20 cellular contexts compared by ENCODE assay signal in the genomic region with DNA sequence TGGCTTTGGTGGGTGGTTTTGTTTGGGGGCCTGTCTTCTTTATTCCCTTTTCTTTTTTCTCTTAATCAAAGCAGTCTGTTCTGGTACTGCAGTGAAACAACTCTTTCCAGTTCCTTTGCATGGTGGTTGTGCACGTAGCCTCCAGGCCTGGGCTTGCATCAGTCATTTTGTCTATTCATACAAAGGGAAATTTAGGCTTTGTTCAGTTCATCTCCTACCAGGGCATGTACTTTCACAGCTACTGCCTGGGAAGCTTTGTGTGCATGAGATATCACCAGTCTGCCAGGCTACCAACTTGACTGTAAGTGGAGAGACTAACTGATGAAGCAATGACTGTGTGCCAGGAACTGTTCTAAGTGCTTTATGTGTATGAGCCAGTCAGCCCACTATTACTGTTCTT. TPM values are rescaled to one million over a fixed set of nuclear protein-coding genes. Genes with fewer than 3 reads are reported as not detected.
A peak's percentile ranks its signal among the peaks of the same experiment; 100 is the strongest.
DNase-seq lines count a peak whose midpoint lies in the region; ATAC-seq and TF ChIP-seq lines count a peak whose summit lies in the region.
"Had no signal": no experiment of that assay in that cellular context is flagged by ENCODE, and none has a peak within 500 bp of the region (broad histone marks: within the 10 kb centered on the region; RNA-seq: fewer than 3 reads in every experiment).

No MANE protein-coding gene starts in this region.

- H3K4me3 Mint-ChIP-seq in activated naive CD8-positive, alpha-beta T cell treated with anti-CD3 and anti-CD28 coated beads for 36 hours = peak overlapping the region; percentile 44
- H3K4me3 Mint-ChIP-seq: CD4-positive, alpha-beta T cell; naive B cell; T-helper 1 cell treated with Interleukin-12 subunit alpha and Interleukin-12 subunit beta and Interleukin-4 antibody, amounts not matched to agents 30 μg/mL and 1 μg/mL, for 36 hours had no signal

- H3K4me2 ChIP-seq in SK-N-SH = no peak overlapping the region
- H3K4me2 ChIP-seq: A549 had no signal

- TF ChIP-seq EP300 in SK-N-SH (IDR thresholded peaks at IDR 0.05; ENCODE audit: borderline replicate concordance in 1 of 2, low read depth in 1 of 2, low read length in 1 of 2) = no peak

- POLR2A ChIA-PET in SK-N-SH (lab: Yijun Ruan, JAX) = interaction anchor here (0.6 to 1.2 kb wide), 2 partner anchors 11 to 66 kb away, joined by 4 to 6 read pairs; no protein-coding TSS in a partner anchor

- TF ChIP-seq CTCF in SK-N-SH (IDR thresholded peaks at IDR 0.05) = no peak

- no peaks in the 10 kb centered on the region for H3K9me2 ChIP-seq in SK-N-SH

- H3K4me3 ChIP-seq in SK-N-SH (ENCODE audit: low read depth in 2 of 2, low read length in 1 of 2) = no peak overlapping the region
- H3K4me3 ChIP-seq: A549, GM12878, Peyer's patch, psoas muscle, testis had no signal

- CTCF ChIA-PET in SK-N-SH (lab: Yijun Ruan, JAX) = interaction anchor here (1.1 to 2.9 kb wide), 3 partner anchors 11 to 70 kb away, joined by 3 to 15 read pairs (median 7); no protein-coding TSS in a partner anchor

- no peaks in the 10 kb centered on the region for H4K20me1 ChIP-seq in SK-N-SH (ENCODE audit: insufficient read depth)

- peaks cover 11% of the 10 kb centered on the region for H3K4me1 Mint-ChIP-seq in activated naive CD8-positive, alpha-beta T cell treated with anti-CD3 and anti-CD28 coated beads for 36 hours

- H3K27me3 Mint-ChIP-seq in activated naive CD8-positive, alpha-beta T cell treated with anti-CD3 and anti-CD28 coated beads for 36 hours = no peaks in the 10 kb centered on the region
- H3K27me3 Mint-ChIP-seq: CD4-positive, alpha-beta T cell had no signal

- H3K9ac ChIP-seq in SK-N-SH = no peak overlapping the region

- no peaks in the 10 kb centered on the region for H3K27me3 ChIP-seq in SK-N-SH (ENCODE audit: insufficient read depth)
- H3K27me3 ChIP-seq: Peyer's patch, testis had no signal

- peak overlapping the region in 1 of 2 experiments; percentile 58; a peak in 2 of 4 replicates for H3K27ac ChIP-seq in SK-N-SH (ENCODE audit: low read depth in 2 of 2, low read length in 1 of 2)
- H3K27ac ChIP-seq: A549, Peyer's patch, psoas muscle, testis had no signal

- no peak for DNase-seq in SK-N-SH
- DNase-seq in activated naive CD8-positive, alpha-beta T cell treated with anti-CD3 and anti-CD28 coated beads for 36 hours = no peak
- DNase-seq in foreskin melanocyte = peak; percentile 88
- peak; percentile 60 for DNase-seq in superior temporal gyrus (ENCODE audit: extremely low spot score)
- DNase-seq in stimulated activated CD4-positive, alpha-beta T cell treated with anti-CD3 and anti-CD28 coated beads, Interleukin-4, amount 100 ng/mL, for 24 hours = no peak
- DNase-seq: activated CD8-positive, alpha-beta memory T cell treated with anti-CD3 and anti-CD28 coated beads, Interleukin-2, amount 50 U/mL, for 48 hours; CD4-positive, alpha-beta T cell; naive B cell; NCI-H1092; NCI-H510A; Peyer's patch; psoas muscle; testis had no signal

- ATAC-seq in SK-N-SH treated with all-trans-retinoic acid at 6 μM for 48 hours = peak; percentile 47; the same call in 2 of the 3 replicates
- no peak for ATAC-seq in HG03159 (IDR thresholded peaks at IDR 0.05; ENCODE audit: unreplicated experiment)
- ATAC-seq in GM18498 (IDR thresholded peaks at IDR 0.05; ENCODE audit: unreplicated experiment) = no peak
- ATAC-seq: A549, GM12878, psoas muscle had no signal

- no peaks in the 10 kb centered on the region for H3K9me3 ChIP-seq in SK-N-SH
- H3K9me3 ChIP-seq: A549, Peyer's patch, psoas muscle, testis had no signal

- H3K9me3 Mint-ChIP-seq in activated naive CD8-positive, alpha-beta T cell treated with anti-CD3 and anti-CD28 coated beads for 36 hours = peaks cover 3% of the 10 kb centered on the region
- H3K9me3 Mint-ChIP-seq: CD4-positive, alpha-beta T cell; T-helper 1 cell treated with Interleukin-12 subunit alpha and Interleukin-12 subunit beta and Interleukin-4 antibody, amounts not matched to agents 30 μg/mL and 1 μg/mL, for 36 hours had no signal

- no peaks in the 10 kb centered on the region for H3F3A ChIP-seq in SK-N-SH (replicated peaks; ENCODE audit: insufficient read depth)

- no peaks in the 10 kb centered on the region for H3K36me3 ChIP-seq in SK-N-SH (replicated peaks in 1 of 2; ENCODE audit: control insufficient read depth in 1 of 2, insufficient read depth in 2 of 2, low read length in 1 of 2)
- H3K36me3 ChIP-seq: Peyer's patch had no signal

- H3K27ac Mint-ChIP-seq in activated naive CD8-positive, alpha-beta T cell treated with anti-CD3 and anti-CD28 coated beads for 36 hours = no peak overlapping the region
- H3K27ac Mint-ChIP-seq: activated naive CD4-positive, alpha-beta T cell treated with anti-CD3 and anti-CD28 coated beads, Interleukin-2, amount 50 U/mL, for 72 hours; CD4-positive, alpha-beta T cell; naive B cell; T-helper 1 cell treated with Interleukin-12 subunit alpha and Interleukin-12 subunit beta and Interleukin-4 antibody, amounts not matched to agents 30 μg/mL and 1 μg/mL, for 36 hours had no signal

- no peaks in the 10 kb centered on the region for H3K79me2 ChIP-seq in SK-N-SH (ENCODE audit: insufficient read depth)

- 73% methylated on average over 1 of the region's 1 CpG for WGBS in SK-N-SH (ENCODE audit: low lambda C conversion rate)

- no peak for TF ChIP-seq RAD21 in SK-N-SH (IDR thresholded peaks at IDR 0.05; ENCODE audit: low read length)

- H2AFZ ChIP-seq in SK-N-SH (ENCODE audit: low read depth) = no peak overlapping the region

- peaks cover 0 to 11% of the 10 kb centered on the region in 2 experiments; a peak in 2 of 4 replicates for H3K4me1 ChIP-seq in SK-N-SH (ENCODE audit: control insufficient read depth in 1 of 2, insufficient read depth in 2 of 2, low read depth in 1 of 2, low read length in 1 of 2)
- H3K4me1 ChIP-seq: A549, Peyer's patch, psoas muscle, testis had no signal

- H3K36me3 Mint-ChIP-seq in activated naive CD8-positive, alpha-beta T cell treated with anti-CD3 and anti-CD28 coated beads for 36 hours = no peaks in the 10 kb centered on the region
- H3K36me3 Mint-ChIP-seq: activated naive CD4-positive, alpha-beta T cell treated with anti-CD3 and anti-CD28 coated beads, Interleukin-2, amount 50 U/mL, for 72 hours had no signal

TF ChIP-seq in SK-N-SH treated with all-trans-retinoic acid at 6 μM for 48 hours, 23 proteins besides CTCF, POLR2A, EP300 and RAD21 (continues in another document):
- TF ChIP-seq ZFP30 (CRISPR knock-in tag; IDR thresholded peaks at IDR 0.05) = no peak
- no peak for TF ChIP-seq ISL1 (CRISPR knock-in tag; IDR thresholded peaks at IDR 0.05)
- TF ChIP-seq, protein P1, sequence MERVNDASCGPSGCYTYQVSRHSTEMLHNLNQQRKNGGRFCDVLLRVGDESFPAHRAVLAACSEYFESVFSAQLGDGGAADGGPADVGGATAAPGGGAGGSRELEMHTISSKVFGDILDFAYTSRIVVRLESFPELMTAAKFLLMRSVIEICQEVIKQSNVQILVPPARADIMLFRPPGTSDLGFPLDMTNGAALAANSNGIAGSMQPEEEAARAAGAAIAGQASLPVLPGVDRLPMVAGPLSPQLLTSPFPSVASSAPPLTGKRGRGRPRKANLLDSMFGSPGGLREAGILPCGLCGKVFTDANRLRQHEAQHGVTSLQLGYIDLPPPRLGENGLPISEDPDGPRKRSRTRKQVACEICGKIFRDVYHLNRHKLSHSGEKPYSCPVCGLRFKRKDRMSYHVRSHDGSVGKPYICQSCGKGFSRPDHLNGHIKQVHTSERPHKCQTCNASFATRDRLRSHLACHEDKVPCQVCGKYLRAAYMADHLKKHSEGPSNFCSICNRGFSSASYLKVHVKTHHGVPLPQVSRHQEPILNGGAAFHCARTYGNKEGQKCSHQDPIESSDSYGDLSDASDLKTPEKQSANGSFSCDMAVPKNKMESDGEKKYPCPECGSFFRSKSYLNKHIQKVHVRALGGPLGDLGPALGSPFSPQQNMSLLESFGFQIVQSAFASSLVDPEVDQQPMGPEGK (CRISPR knock-in tag; IDR thresholded peaks at IDR 0.05; ENCODE audit: borderline replicate concordance) = no peak
- no peak for TF ChIP-seq ESRRG (CRISPR knock-in tag; IDR thresholded peaks at IDR 0.05)
- TF ChIP-seq RARB (CRISPR knock-in tag; IDR thresholded peaks at IDR 0.05) = no peak

TF ChIP-seq in SK-N-SH, 30 proteins besides CTCF, POLR2A, EP300 and RAD21:
- TF ChIP-seq SMC3 (IDR thresholded peaks at IDR 0.05; ENCODE audit: low read depth, low read length) (no peak), TAF1 (IDR thresholded peaks at IDR 0.05; ENCODE audit: borderline replicate concordance, low read depth, low read length) (no peak), FOXJ3 (CRISPR knock-in tag; IDR thresholded peaks at IDR 0.05) (no peak), GABPA (IDR thresholded peaks at IDR 0.05; ENCODE audit: low read depth) (no peak), MXI1 (IDR thresholded peaks at IDR 0.05; ENCODE audit: low read depth, low read length) (no peak), ELF1 (IDR thresholded peaks at IDR 0.05) (no peak)

RNA-seq across cellular contexts. Expression of gene TRIM2, which starts 8.5 kb away (rescaled TPM):
- polyA plus RNA-seq in SK-N-SH (2012; rRNA removed) = 16.4 and 21.2 TPM in 2 replicates
- polyA plus RNA-seq in SK-N-SH (2012; cell fraction: cytosol; rRNA removed) = 13.7 and 16.3 TPM in 2 replicates
- 21.6 and 24.9 TPM in 2 replicates for polyA plus RNA-seq in SK-N-SH (2012; cell fraction: nucleus; rRNA removed)
- total RNA-seq in activated naive CD8-positive, alpha-beta T cell treated with anti-CD3 and anti-CD28 coated beads for 36 hours = under 1 TPM; 0.54 to 0.76 TPM

Comparison
In these comparisons a context has a peak if more than half of its experiments do, and no peak if none do; other contexts are left out.
1. DNase-seq: peak in foreskin melanocyte (single experiment) and superior temporal gyrus (single experiment); none in SK-N-SH (single experiment), activated naive CD8-positive, alpha-beta T cell treated with anti-CD3 and anti-CD28 coated beads for 36 hours (single experiment) and stimulated activated CD4-positive, alpha-beta T cell treated with anti-CD3 and anti-CD28 coated beads, Interleukin-4, amount 100 ng/mL, for 24 hours (single experiment).